Comparison of ENCODE assay signal across 8 cellular contexts in the genomic region with DNA sequence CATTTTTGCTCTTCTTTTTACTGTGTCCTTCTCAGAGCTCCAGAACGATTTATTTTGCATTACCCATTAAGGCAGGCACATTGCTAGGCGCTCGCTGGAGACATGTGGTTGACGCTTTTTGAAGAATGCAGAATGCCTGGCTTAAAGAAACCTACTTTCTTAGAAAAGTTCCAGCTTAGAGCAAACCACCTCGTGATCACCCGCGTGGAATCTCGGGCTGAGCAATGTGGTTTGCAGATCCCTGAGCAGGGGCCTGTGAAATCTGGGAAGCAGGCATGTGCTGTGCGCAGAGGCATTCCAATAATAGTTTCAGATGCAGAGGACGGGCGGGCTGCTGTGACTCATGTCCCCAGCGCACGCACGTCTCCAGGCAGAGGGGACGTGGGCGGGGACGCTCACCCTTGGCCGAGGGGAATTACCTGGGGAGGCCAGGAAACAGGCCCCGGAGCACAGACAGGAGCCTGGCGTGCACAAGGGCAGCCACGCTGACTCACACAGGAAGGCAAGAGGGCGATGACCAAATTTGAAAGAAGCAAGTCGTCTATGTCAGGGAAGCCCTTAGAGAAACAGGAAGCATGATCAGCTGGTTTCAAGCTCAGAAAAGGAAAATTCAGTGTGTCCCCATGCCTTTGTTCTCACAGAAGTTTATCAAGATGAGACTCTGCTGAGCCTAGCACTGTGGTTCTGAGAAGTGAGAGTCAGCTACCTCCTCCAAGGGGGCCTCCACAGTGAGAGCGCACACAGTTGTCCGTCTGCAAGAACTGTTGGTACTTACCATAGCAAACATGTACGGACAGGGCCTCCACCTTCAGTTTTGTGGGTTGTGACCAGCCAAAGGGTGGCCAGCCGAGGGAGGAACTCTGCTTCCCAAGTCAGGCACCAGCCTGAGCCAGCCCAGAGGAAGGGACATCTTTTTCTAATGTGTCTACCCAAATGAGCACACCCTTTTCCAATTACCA.
DNase-seq lines count a peak whose midpoint lies in the region; ATAC-seq lines count a peak whose summit lies in the region.

No MANE protein-coding gene starts in this region.

- peak; percentile 96 for ATAC-seq in GM21786 (IDR thresholded peaks at IDR 0.05; ENCODE audit: unreplicated experiment)

- peak; percentile 92 for DNase-seq in DMS53 (lab: John Stamatoyannopoulos, UW)
- peak; percentile 59 for DNase-seq in KG1 (lab: John Stamatoyannopoulos, UW)
- peak; percentile 85 for DNase-seq in activated CD4-positive, alpha-beta T cell treated with anti-CD3 and anti-CD28 coated beads, Interleukin-2, amount 50 U/mL, for 1 hour
- DNase-seq in dedifferentiated amniotic fluid mesenchymal stem cell (ENCODE audit: extremely low spot score), result peak; percentile 93
- peak; percentile 86 to 98 for DNase-seq in lung microvascular endothelial cell (ENCODE audit: low read depth in 2 of 2)
- peak; percentile 84 for DNase-seq in stimulated activated CD8-positive, alpha-beta memory T cell treated with anti-CD3 and anti-CD28 coated beads, Interleukin-12 subunit alpha, Interleukin-12 subunit beta, amount 100 ng/mL, for 1 hour (ENCODE audit: low read depth)
- no peak for DNase-seq in NCI-H1694 (lab: John Stamatoyannopoulos, UW)
